Comparison of ENCODE assay signal across 18 cellular contexts in the genomic region with DNA sequence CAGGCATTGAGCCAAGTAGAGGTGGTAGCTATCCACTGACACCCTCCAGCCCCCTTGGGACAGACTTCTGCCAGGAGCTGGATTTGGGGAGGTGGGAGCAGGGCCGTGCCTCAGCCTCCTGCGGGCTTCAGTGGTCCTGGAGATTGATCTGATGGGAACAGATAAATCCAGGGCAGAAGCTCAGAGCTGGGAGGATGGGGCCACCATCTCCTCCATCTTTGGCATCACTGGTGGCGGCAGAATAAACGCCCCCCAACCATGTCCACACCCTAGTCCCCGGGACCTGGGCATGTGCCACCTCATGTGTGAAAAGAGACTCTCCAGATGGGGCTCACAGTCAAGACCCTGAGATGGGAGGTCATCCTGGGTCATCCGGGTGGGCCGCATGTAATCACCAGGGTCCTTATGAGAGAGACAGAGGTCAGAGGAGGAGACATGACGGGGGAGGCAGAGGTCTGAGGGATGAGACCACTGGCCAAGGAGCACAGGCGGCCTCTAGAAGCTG.
DNase-seq lines count a peak whose midpoint lies in the region; ATAC-seq and TF ChIP-seq lines count a peak whose summit lies in the region.
"Had no signal": no experiment of that assay in that cellular context is flagged by ENCODE, and none has a peak within 500 bp of the region (broad histone marks: within the 10 kb centered on the region; RNA-seq: fewer than 3 reads in every experiment).

No MANE protein-coding gene starts in this region.

- H3K4me1 ChIP-seq in lung (ENCODE audit: control insufficient read depth in 2 of 2, insufficient read depth in 2 of 2, low read length in 2 of 2) = no peaks in the 10 kb centered on the region
- H3K4me1 ChIP-seq in suprapubic skin = no peaks in the 10 kb centered on the region

- TF ChIP-seq CTCF in lung (IDR thresholded peaks at IDR 0.05; ENCODE audit: control extremely low read depth, extremely low read depth) = no peak
- TF ChIP-seq CTCF in suprapubic skin (IDR thresholded peaks at IDR 0.05) = no peak
- no peak for TF ChIP-seq CTCF in omental fat pad (IDR thresholded peaks at IDR 0.05)

- H3K36me3 ChIP-seq in lung (ENCODE audit: control insufficient read depth in 2 of 2, insufficient read depth in 2 of 2, low read length in 2 of 2) (no peaks in the 10 kb centered on the region), suprapubic skin (no peaks in the 10 kb centered on the region)

- no peaks in the 10 kb centered on the region for H3K36me3 Mint-ChIP-seq in stimulated activated effector memory CD8-positive, alpha-beta T cell treated with anti-CD3 and anti-CD28 coated beads, Interleukin-12 subunit alpha, Interleukin-12 subunit beta, amount 100 ng/mL, for 72 hours
- H3K36me3 Mint-ChIP-seq: CD8-positive, alpha-beta memory T cell had no signal

- H3K27ac ChIP-seq in lung (ENCODE audit: low read depth in 1 of 2, low read length in 1 of 2) (no peak overlapping the region), suprapubic skin (no peak overlapping the region)
- H3K27ac ChIP-seq: PC-9 had no signal

- H3K27ac Mint-ChIP-seq in stimulated activated effector memory CD8-positive, alpha-beta T cell treated with anti-CD3 and anti-CD28 coated beads, Interleukin-12 subunit alpha, Interleukin-12 subunit beta, amount 100 ng/mL, for 72 hours = no peak overlapping the region
- H3K27ac Mint-ChIP-seq: CD8-positive, alpha-beta memory T cell had no signal

- H3K4me3 ChIP-seq in lung (no peak overlapping the region), suprapubic skin (no peak overlapping the region)
- H3K4me3 ChIP-seq: PC-9 had no signal

- ATAC-seq in lung (ENCODE audit: insufficient read depth, low FRiP score) (no peak), sciatic nerve (no peak), omental fat pad (ENCODE audit: low FRiP score) (no peak)
- ATAC-seq in stimulated activated effector memory CD8-positive, alpha-beta T cell treated with anti-CD3 and anti-CD28 coated beads, Interleukin-12 subunit alpha, Interleukin-12 subunit beta, amount 100 ng/mL, for 72 hours = no peak

- H3K9me3 Mint-ChIP-seq in stimulated activated effector memory CD8-positive, alpha-beta T cell treated with anti-CD3 and anti-CD28 coated beads, Interleukin-12 subunit alpha, Interleukin-12 subunit beta, amount 100 ng/mL, for 72 hours = no peaks in the 10 kb centered on the region
- H3K9me3 Mint-ChIP-seq: CD8-positive, alpha-beta memory T cell had no signal

- TF ChIP-seq POLR2A in suprapubic skin (IDR thresholded peaks at IDR 0.05) = no peak

- no peaks in the 10 kb centered on the region for H3K9me3 ChIP-seq in lung (ENCODE audit: control insufficient read depth in 2 of 2, insufficient read depth in 1 of 2, low read length in 1 of 2)
- H3K9me3 ChIP-seq in suprapubic skin = no peaks in the 10 kb centered on the region

- TF ChIP-seq EP300 in suprapubic skin (IDR thresholded peaks at IDR 0.05) = no peak

- H3K27me3 ChIP-seq in lung (ENCODE audit: control insufficient read depth, insufficient read depth) = no peaks in the 10 kb centered on the region
- H3K27me3 ChIP-seq in suprapubic skin = peaks cover under 1% of the 10 kb centered on the region

- intact Hi-C loops in sciatic nerve (cut with DNase I) = no loop called here

- H3K4me3 Mint-ChIP-seq in stimulated activated effector memory CD8-positive, alpha-beta T cell treated with anti-CD3 and anti-CD28 coated beads, Interleukin-12 subunit alpha, Interleukin-12 subunit beta, amount 100 ng/mL, for 72 hours = no peak overlapping the region
- H3K4me3 Mint-ChIP-seq: CD8-positive, alpha-beta memory T cell had no signal

- peak; percentile 37 for DNase-seq in activated CD8-positive, alpha-beta memory T cell treated with anti-CD3 and anti-CD28 coated beads for 24 hours
- no peak for DNase-seq in activated CD8-positive, alpha-beta memory T cell treated with anti-CD3 and anti-CD28 coated beads, Interleukin-2, amount 50 U/mL, for 4 hours
- DNase-seq in activated CD8-positive, alpha-beta memory T cell treated with anti-CD3 and anti-CD28 coated beads, Interleukin-2, amount 50 U/mL, for 48 hours = peak; percentile 26
- DNase-seq in lung (ENCODE audit: low spot score) = peak; percentile 21
- peak; percentile 37 to 55 for DNase-seq in suprapubic skin (ENCODE audit: low spot score in 2 of 2)
- no peak for DNase-seq in sciatic nerve (ENCODE audit: low spot score)
- DNase-seq in omental fat pad (ENCODE audit: low spot score) = no peak
- DNase-seq in stimulated activated effector memory CD8-positive, alpha-beta T cell treated with anti-CD3 and anti-CD28 coated beads, Interleukin-12 subunit alpha, Interleukin-12 subunit beta, amount 100 ng/mL, for 72 hours (ENCODE audit: low spot score in 2 of 2) = no peak
- DNase-seq: 8988T, DMS79 treated with DMSO at 0.1 percent for 48 hours, GOT3, KBM-7, NCI-H1092, NCI-H146, NCI-H2081 treated with DMSO at 0.1 percent for 48 hours, NCI-H510A treated with DMSO at 0.1 percent for 48 hours, PC-9 had no signal

- H3K4me1 Mint-ChIP-seq in stimulated activated effector memory CD8-positive, alpha-beta T cell treated with anti-CD3 and anti-CD28 coated beads, Interleukin-12 subunit alpha, Interleukin-12 subunit beta, amount 100 ng/mL, for 72 hours = no peaks in the 10 kb centered on the region
- H3K4me1 Mint-ChIP-seq: CD8-positive, alpha-beta memory T cell had no signal

- 89 to 91% methylated on average over 9 of the region's 9 CpGs for WGBS in lung, 2 donors
- 89% methylated on average over 6 of the region's 9 CpGs for WGBS in suprapubic skin

Comparison
In these comparisons a context has a peak if more than half of its experiments do, and no peak if none do; other contexts are left out.
1. DNase-seq: peak in activated CD8-positive, alpha-beta memory T cell treated with anti-CD3 and anti-CD28 coated beads for 24 hours (single experiment), activated CD8-positive, alpha-beta memory T cell treated with anti-CD3 and anti-CD28 coated beads, Interleukin-2, amount 50 U/mL, for 48 hours (single experiment), lung (single experiment) and suprapubic skin (2 of 2); none in activated CD8-positive, alpha-beta memory T cell treated with anti-CD3 and anti-CD28 coated beads, Interleukin-2, amount 50 U/mL, for 4 hours (single experiment), sciatic nerve (single experiment), omental fat pad (single experiment) and stimulated activated effector memory CD8-positive, alpha-beta T cell treated with anti-CD3 and anti-CD28 coated beads, Interleukin-12 subunit alpha, Interleukin-12 subunit beta, amount 100 ng/mL, for 72 hours (0 of 2).